Comparison of ENCODE assay signal across 8 cellular contexts in genomic region chr6:4253604-4254211, GRCh38.
DNase-seq lines count a peak whose midpoint lies in the region; ATAC-seq, FAIRE-seq and TF ChIP-seq lines count a peak whose summit lies in the region.

No MANE protein-coding gene starts in this region.

- H3K36me3 ChIP-seq in mucosa of descending colon (ENCODE audit: low read depth) (no peaks in the 10 kb centered on the region), MM.1S (replicated peaks; ENCODE audit: insufficient read depth, low read length) (no peaks in the 10 kb centered on the region)

- H3K79me2 ChIP-seq in MM.1S (ENCODE audit: low read length) = no peaks in the 10 kb centered on the region

- TF ChIP-seq CTCF in AG09309 (IDR thresholded peaks at IDR 0.05; ENCODE audit: control insufficient read depth, insufficient read depth, low read depth, low read length, missing control alignments) (peak; percentile 65), mucosa of descending colon (IDR thresholded peaks at IDR 0.05) (no peak), MM.1S (IDR thresholded peaks at IDR 0.05; ENCODE audit: low read length) (no peak)

- H4K20me1 ChIP-seq in MM.1S (ENCODE audit: insufficient read depth, low read length) = no peaks in the 10 kb centered on the region

- no peaks in the 10 kb centered on the region for H3K27me3 ChIP-seq in MM.1S (replicated peaks; ENCODE audit: insufficient read depth, low read length)

- peak; percentile 12 for FAIRE-seq in endometrium (lab: Jason Lieb, UNC)
- no peak for FAIRE-seq in GM12892 (lab: Jason Lieb, UNC)

- peak; percentile 27 for DNase-seq in AG09309 (ENCODE audit: low read depth)
- DNase-seq in M059J (ENCODE audit: low read depth) = peak; percentile 81
- peak in 1 of 3 donors; percentile 35 for DNase-seq in mucosa of descending colon
- no peak for DNase-seq in MM.1S
- no peak for DNase-seq in GM12892 (ENCODE audit: insufficient read length)
- DNase-seq in NCI-H1930 (lab: John Stamatoyannopoulos, UW) = no peak

- no peaks in the 10 kb centered on the region for H3F3A ChIP-seq in MM.1S (ENCODE audit: insufficient read depth, low read length)

- H3K9me3 ChIP-seq in mucosa of descending colon (no peaks in the 10 kb centered on the region), MM.1S (replicated peaks; ENCODE audit: insufficient read depth, low read length) (no peaks in the 10 kb centered on the region)

- H3K9me2 ChIP-seq in MM.1S (replicated peaks; ENCODE audit: insufficient read depth, low read length) = no peaks in the 10 kb centered on the region

- no peak overlapping the region for H2AFZ ChIP-seq in MM.1S (ENCODE audit: low read length)

- no peak overlapping the region for H3K27ac ChIP-seq in MM.1S (ENCODE audit: low read length)

- H3K4me3 ChIP-seq in AG09309 (ENCODE audit: control insufficient read depth, low read depth, low read length) = no peak overlapping the region
- H3K4me3 ChIP-seq in mucosa of descending colon = no peak overlapping the region
- no peak overlapping the region for H3K4me3 ChIP-seq in MM.1S (ENCODE audit: low read length)

- no peak for TF ChIP-seq POLR2A in GM12892 (IDR thresholded peaks at IDR 0.05; ENCODE audit: low read depth, low read length)

- H3K4me1 ChIP-seq in mucosa of descending colon (ENCODE audit: low read depth) = peaks cover 5% of the 10 kb centered on the region
- H3K4me1 ChIP-seq in MM.1S (ENCODE audit: low read length) = no peaks in the 10 kb centered on the region

- no peak overlapping the region for H3K9ac ChIP-seq in MM.1S (ENCODE audit: low read length)

- ATAC-seq in mucosa of descending colon (peak; percentile 66), GM21529 (IDR thresholded peaks at IDR 0.05; ENCODE audit: unreplicated experiment) (no peak)

- intact Hi-C loops in mucosa of descending colon (cut with DNase I, micrococcal nuclease) = no loop called here

- H3K4me2 ChIP-seq in MM.1S (ENCODE audit: low read depth, low read length) = no peak overlapping the region

Comparison
In these comparisons a context has a peak if more than half of its experiments do, and no peak if none do; other contexts are left out.
1. DNase-seq: peak in AG09309 (single experiment) and M059J (single experiment); none in MM.1S (single experiment), GM12892 (single experiment) and NCI-H1930 (0 of 2).